In genomic region chr10:128500642-128501041, GRCh38 we compare ENCODE assay signal across 7 cellular contexts.
"Had no signal": no experiment of that assay in that cellular context is flagged by ENCODE, and none has a peak within 500 bp of the region (broad histone marks: within the 10 kb centered on the region; RNA-seq: fewer than 3 reads in every experiment).

No MANE protein-coding gene starts in this region.

- FAIRE-seq: HTR-8/SVneo had no signal

- DNase-seq: GOT3, H7, HCEC 1CT, IMR-90, Karpas-422 had no signal

- H3K9ac ChIP-seq: KMS-11 had no signal

- H3K4me2 ChIP-seq: KMS-11 had no signal

- H3K27ac ChIP-seq: KMS-11 had no signal
